ENCODE assay signal across 7 cellular contexts in the genomic region with DNA sequence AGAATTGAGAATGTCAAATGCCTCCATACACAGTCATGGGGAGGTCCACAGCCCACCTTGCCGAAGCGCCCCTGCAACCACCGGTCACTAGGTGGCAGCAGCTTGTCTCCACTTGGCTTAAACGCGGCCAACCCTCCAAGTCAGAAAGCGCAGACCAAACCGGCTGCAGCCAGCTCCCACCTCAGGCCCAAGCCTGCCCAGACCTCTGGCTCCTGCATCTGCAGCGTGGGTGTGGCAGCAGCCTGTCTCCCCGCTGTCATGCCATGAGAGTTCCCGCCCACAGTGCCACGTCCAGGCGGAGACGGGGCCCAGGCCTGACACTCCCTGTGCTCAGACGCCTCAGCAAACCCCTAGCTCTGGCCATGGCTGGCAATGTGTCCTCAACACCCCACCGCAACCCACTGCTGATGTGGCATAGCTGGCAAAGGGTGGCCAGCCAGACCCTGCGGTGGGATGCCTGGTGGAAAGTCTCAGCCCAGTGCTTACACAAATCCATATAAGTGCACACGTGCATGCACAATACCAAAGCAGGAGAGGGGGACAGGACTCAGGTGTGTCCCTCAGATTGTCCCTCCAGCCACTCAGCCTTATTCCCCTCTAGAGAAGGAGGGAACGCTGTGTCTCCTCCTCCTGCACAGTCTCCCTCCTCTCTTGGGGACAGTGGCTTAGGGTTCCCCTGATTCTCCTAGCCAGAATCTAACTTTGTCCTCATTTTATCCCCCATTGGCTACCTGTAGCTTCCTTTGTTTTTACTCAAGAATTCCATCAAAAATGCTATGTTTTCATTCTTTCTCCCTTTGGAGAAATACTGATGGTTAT. TPM values are rescaled to one million over a fixed set of nuclear protein-coding genes. Genes with fewer than 3 reads are reported as not detected.
DNase-seq lines count a peak whose midpoint lies in the region; ATAC-seq and TF ChIP-seq lines count a peak whose summit lies in the region.

No MANE protein-coding gene starts in this region.

- TF ChIP-seq CTCF in GM13976 (IDR thresholded peaks at IDR 0.05; ENCODE audit: borderline replicate concordance, control extremely low read depth, extremely low read depth, insufficient read depth, missing control alignments) (peak; percentile 87), gastroesophageal sphincter (IDR thresholded peaks at IDR 0.05) (peak; percentile 86 to 93 (median 90)), omental fat pad (IDR thresholded peaks at IDR 0.05) (peak in 2 of 3 donors; percentile 37 to 84), tibial nerve (IDR thresholded peaks at IDR 0.05) (peak; percentile 86 to 96 (median 94))

- ATAC-seq in gastroesophageal sphincter, result peak; percentile 21
- ATAC-seq in omental fat pad (ENCODE audit: low FRiP score), result peak; percentile 25

- H3K4me1 ChIP-seq in SJCRH30 (peaks cover 17% of the 10 kb centered on the region; the same call in 1 of the 2 replicates), gastroesophageal sphincter (peaks cover 3 to 55% (median 38%) of the 10 kb centered on the region in 3 donors), tibial nerve (peaks cover 7 to 54% (median 34%) of the 10 kb centered on the region in 4 donors)

- peak; percentile 88 for DNase-seq in GM13976 (ENCODE audit: low spot score)
- peak; percentile 81 for DNase-seq in MV-4-11 (lab: John Stamatoyannopoulos, UW)
- DNase-seq in SJCRH30, result peak; percentile 91 to 94
- DNase-seq in activated naive CD4-positive, alpha-beta T cell (lab: John Stamatoyannopoulos, UW), result peak; percentile 18 to 61 (median 38)
- DNase-seq in omental fat pad (ENCODE audit: low spot score), result peak; percentile 62
- peak; percentile 78 to 83 for DNase-seq in tibial nerve (ENCODE audit: low spot score in 2 of 2)

- no peaks in the 10 kb centered on the region for H3K9me3 ChIP-seq in SJCRH30 (replicated peaks)
- no peaks in the 10 kb centered on the region for H3K9me3 ChIP-seq in gastroesophageal sphincter
- no peaks in the 10 kb centered on the region for H3K9me3 ChIP-seq in tibial nerve

- 15 to 50% methylated on average over 2 to 8 of the region's 18 CpGs for WGBS in gastroesophageal sphincter (ENCODE audit: low coverage in 1 of 2), 2 donors
- WGBS in tibial nerve, 2 donors, result 12 to 14% methylated on average over 10 to 17 of the region's 18 CpGs

- TF ChIP-seq EP300 in gastroesophageal sphincter (IDR thresholded peaks at IDR 0.05), result no peak
- TF ChIP-seq EP300 in tibial nerve (IDR thresholded peaks at IDR 0.05), result peak in 1 of 2 donors; percentile 69

- H3K36me3 ChIP-seq in SJCRH30 (no peaks in the 10 kb centered on the region), gastroesophageal sphincter (no peaks in the 10 kb centered on the region), tibial nerve (peaks cover 0 to 3% (median 0%) of the 10 kb centered on the region in 3 donors)

- in situ Hi-C loops in GM13976 (cut with MboI; ENCODE audit: low sequenced_read_pairs, unreplicated experiment), result no loop called here

- H3K4me3 ChIP-seq in SJCRH30 (no peak overlapping the region), gastroesophageal sphincter (no peak overlapping the region), tibial nerve (no peak overlapping the region)

- H3K27me3 ChIP-seq in SJCRH30 (0 out of 2 replicates have a peak, but pooled peaks cover 3% of the 10 kb centered on the region), gastroesophageal sphincter (peaks cover 11% of the 10 kb centered on the region), tibial nerve (no peaks in the 10 kb centered on the region)

- TF ChIP-seq POLR2A in gastroesophageal sphincter (IDR thresholded peaks at IDR 0.05) (no peak), tibial nerve (IDR thresholded peaks at IDR 0.05) (peak in 1 of 2 donors; percentile 21)

- H3K27ac ChIP-seq in SJCRH30 (no peak overlapping the region), gastroesophageal sphincter (peak overlapping the region in 3 of 4 donors; percentile 80 to 87 (median 83)), tibial nerve (peak overlapping the region; percentile 52 to 93 (median 74))

RNA-seq across cellular contexts. Expression of gene COPZ2, which starts 10.9 kb away (rescaled TPM):
- total RNA-seq in SJCRH30 (2014; rRNA removed; shearing (Covaris generic)), result 0.32 TPM in 1 of 2 replicates, not detected in the other
- total RNA-seq in gastroesophageal sphincter (10 to 100 TPM; 40.6 to 75.5 (median 49.4) TPM), omental fat pad (10 to 100 TPM; 43.8 to 61.8 (median 49.7) TPM), tibial nerve (10 to 100 TPM; 40.5 to 73.9 (median 62.2) TPM)

RNA-seq across cellular contexts. Expression of gene NFE2L1, which starts 21.4 kb away (rescaled TPM):
- total RNA-seq in SJCRH30 (2014; rRNA removed; shearing (Covaris generic)), result 75.1 and 78.1 TPM in 2 replicates
- 100 to 1,000 TPM; 166 to 289 (median 182) TPM for total RNA-seq in gastroesophageal sphincter
- 100 to 1,000 TPM; 144 to 255 (median 168) TPM for total RNA-seq in omental fat pad
- total RNA-seq in tibial nerve, result 100 to 1,000 TPM; 216 to 327 (median 255) TPM

RNA-seq across cellular contexts. Expression of gene CDK5RAP3, which starts 55.8 kb away (rescaled TPM):
- total RNA-seq in SJCRH30 (2014; rRNA removed; shearing (Covaris generic)), result 47.0 and 64.2 TPM in 2 replicates
- total RNA-seq in gastroesophageal sphincter (10 to 100 TPM; 43.8 to 98.8 (median 63.8) TPM), omental fat pad (100 to 1,000 TPM in 2 of 4 donors, 10 to 100 TPM in 2; 72.4 to 156 (median 100) TPM), tibial nerve (100 to 1,000 TPM; 163 to 310 (median 200) TPM)

Comparison
In these comparisons a context has a peak if more than half of its experiments do, and no peak if none do; other contexts are left out.
1. DNase-seq: peak in every context shown above with its lines; median percentile 92 in SJCRH30; 88 in GM13976; 81 in MV-4-11; 80 in tibial nerve; 62 in omental fat pad; 38 in activated naive CD4-positive, alpha-beta T cell.
2. RNA of gene COPZ2, which starts 10.9 kb away (total RNA-seq): 40.5 to 73.9 TPM in tibial nerve, 43.8 to 61.8 TPM in omental fat pad and 40.6 to 75.5 TPM in gastroesophageal sphincter; 0.32 TPM in SJCRH30; every median in the first group is over 10 times any median in the second.
3. Peak in every context shown above with its lines, with median percentiles within 50 percentile points of each other: CTCF ChIP-seq.